Comparison of ENCODE assay signal across 17 cellular contexts in the genomic region with DNA sequence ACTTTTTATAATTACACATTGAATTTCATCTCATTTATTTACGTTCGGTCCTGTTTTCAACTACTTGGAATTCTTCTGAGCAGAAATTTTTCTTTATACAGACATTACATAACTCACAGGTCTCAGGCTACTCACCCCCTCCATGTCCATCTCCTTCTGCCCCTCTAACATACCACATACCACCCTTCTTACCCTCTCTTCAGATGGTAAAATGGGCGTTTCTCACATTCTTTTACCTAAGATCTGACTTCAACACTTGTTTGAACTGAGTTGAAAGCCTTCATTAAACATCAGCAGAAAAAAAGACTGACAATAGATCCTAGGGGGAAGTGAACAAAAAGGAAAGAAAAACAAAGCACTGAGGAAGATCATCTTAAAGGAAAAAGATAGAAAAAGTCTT.
"Had no signal": no experiment of that assay in that cellular context is flagged by ENCODE, and none has a peak within 500 bp of the region (broad histone marks: within the 10 kb centered on the region; RNA-seq: fewer than 3 reads in every experiment).

No MANE protein-coding gene starts in this region.

- H3K36me3 ChIP-seq: brain microvascular endothelial cell, gastrocnemius medialis, pancreas, tibial artery, vagina had no signal

- H3K27ac ChIP-seq: brain microvascular endothelial cell, gastrocnemius medialis, pancreas, tibial artery, vagina had no signal

- H3K9me3 ChIP-seq: gastrocnemius medialis, pancreas, tibial artery, vagina had no signal

- H3K9me3 Mint-ChIP-seq: activated B cell treated with CpG ODN at 0.5 μM for 24 hours; activated CD8-positive, alpha-beta T cell treated with anti-CD3 and anti-CD28 coated beads for 36 hours; activated naive CD4-positive, alpha-beta T cell treated with anti-CD3 and anti-CD28 coated beads, Interleukin-2, amount 50 U/mL, for 72 hours had no signal

- H3K27me3 ChIP-seq: brain microvascular endothelial cell, gastrocnemius medialis, pancreas, tibial artery, vagina had no signal

- H3K27ac Mint-ChIP-seq: activated B cell treated with CpG ODN at 0.5 μM for 24 hours; activated CD8-positive, alpha-beta T cell treated with anti-CD3 and anti-CD28 coated beads for 36 hours; activated naive CD4-positive, alpha-beta T cell treated with anti-CD3 and anti-CD28 coated beads, Interleukin-2, amount 50 U/mL, for 72 hours; effector memory CD8-positive, alpha-beta T cell; stimulated activated naive B cell treated with anti-CD40 and anti-IgM and Interleukin-4, amounts not matched to agents 10 μg/mL and 1 μg/mL and 100 μg/mL, for 72 hours had no signal

- H3K4me1 Mint-ChIP-seq: activated B cell treated with CpG ODN at 0.5 μM for 24 hours had no signal

- ATAC-seq: activated CD8-positive, alpha-beta T cell treated with anti-CD3 and anti-CD28 coated beads for 36 hours; activated naive CD4-positive, alpha-beta T cell treated with anti-CD3 and anti-CD28 coated beads, Interleukin-2, amount 50 U/mL, for 72 hours; effector memory CD8-positive, alpha-beta T cell; gastrocnemius medialis; pancreas; stimulated activated naive B cell treated with anti-CD40 and anti-IgM and Interleukin-4, amounts not matched to agents 10 μg/mL and 1 μg/mL and 100 μg/mL, for 72 hours had no signal

- H3K4me3 Mint-ChIP-seq: activated B cell treated with CpG ODN at 0.5 μM for 24 hours; activated CD8-positive, alpha-beta T cell treated with anti-CD3 and anti-CD28 coated beads for 36 hours; effector memory CD8-positive, alpha-beta T cell; stimulated activated naive B cell treated with anti-CD40 and anti-IgM and Interleukin-4, amounts not matched to agents 10 μg/mL and 1 μg/mL and 100 μg/mL, for 72 hours had no signal

- H3K4me1 ChIP-seq: pancreas, tibial artery, vagina had no signal

- H3K36me3 Mint-ChIP-seq: activated naive CD4-positive, alpha-beta T cell treated with anti-CD3 and anti-CD28 coated beads, Interleukin-2, amount 50 U/mL, for 72 hours; stimulated activated naive B cell treated with anti-CD40 and anti-IgM and Interleukin-4, amounts not matched to agents 10 μg/mL and 1 μg/mL and 100 μg/mL, for 72 hours had no signal

- DNase-seq: activated B cell treated with CpG ODN at 0.5 μM for 24 hours; activated CD4-positive, alpha-beta T cell treated with anti-CD3 and anti-CD28 coated beads for 48 hours; activated CD8-positive, alpha-beta T cell treated with anti-CD3 and anti-CD28 coated beads for 36 hours; activated gamma-delta T cell; activated T-cell treated with anti-CD3 and anti-CD28 coated beads, Interleukin-2, amount 50 U/mL, for 48 hours; effector memory CD8-positive, alpha-beta T cell; erythroblast; gastrocnemius medialis; kidney glomerular epithelial cell; stimulated activated CD4-positive, alpha-beta T cell treated with anti-CD3 and anti-CD28 coated beads, Interleukin-4, amount 100 ng/mL, for 1 hour; stimulated activated naive B cell treated with anti-CD40 and anti-IgM and Interleukin-4, amounts not matched to agents 10 μg/mL and 1 μg/mL and 100 μg/mL, for 72 hours; SW 1271; tibial artery had no signal
